Comparison of ENCODE assay signal across 1 cellular context in genomic region chr7:30625283-30625682, GRCh38.
TF ChIP-seq lines count a peak whose summit lies in the region.

No MANE protein-coding gene starts in this region.

TF ChIP-seq in H1, 55 proteins besides CTCF, POLR2A, EP300 and RAD21:
- TF ChIP-seq SRF (IDR thresholded peaks at IDR 0.05; ENCODE audit: low read depth, low read length), result no peak
- no peak for TF ChIP-seq KDM4A (IDR thresholded peaks at IDR 0.05; ENCODE audit: low read depth, low read length, severe bottlenecking)
- TF ChIP-seq TEAD4 (IDR thresholded peaks at IDR 0.05; ENCODE audit: low read depth, low read length), result no peak
- no peak for TF ChIP-seq SP1 (IDR thresholded peaks at IDR 0.05; ENCODE audit: low read depth, low read length)
- TF ChIP-seq JUN (IDR thresholded peaks at IDR 0.05; ENCODE audit: low read depth, low read length), result no peak
- TF ChIP-seq EZH2 (IDR thresholded peaks at IDR 0.05; ENCODE audit: low read depth, low read length, severe bottlenecking), result no peak
- no peak for TF ChIP-seq POLR2AphosphoS5 (IDR thresholded peaks at IDR 0.05; ENCODE audit: low read depth, low read length)
- TF ChIP-seq BCL11A (IDR thresholded peaks at IDR 0.05; ENCODE audit: low read depth in 2 of 2, low read length in 2 of 2), result no peak
- no peak for TF ChIP-seq NANOG (IDR thresholded peaks at IDR 0.05; ENCODE audit: insufficient read depth, low read depth, low read length, poor library complexity, severe bottlenecking)
- TF ChIP-seq SIX5 (IDR thresholded peaks at IDR 0.05; ENCODE audit: low read depth, low read length), result no peak
- no peak for TF ChIP-seq TBP (IDR thresholded peaks at IDR 0.05; ENCODE audit: low read depth, low read length)
- no peak for TF ChIP-seq CREB1 (IDR thresholded peaks at IDR 0.05)
- no peak for TF ChIP-seq CHD7 (IDR thresholded peaks at IDR 0.05; ENCODE audit: insufficient replicate concordance, low read length)
- no peak for TF ChIP-seq MAX (IDR thresholded peaks at IDR 0.05)
- no peak for TF ChIP-seq ATF3 (IDR thresholded peaks at IDR 0.05; ENCODE audit: insufficient read depth, low read depth, low read length)
- no peak for TF ChIP-seq SP2 (IDR thresholded peaks at IDR 0.05; ENCODE audit: low read length)
- TF ChIP-seq E2F6 (IDR thresholded peaks at IDR 0.05), result no peak
- TF ChIP-seq BRCA1 (IDR thresholded peaks at IDR 0.05; ENCODE audit: low read depth, low read length), result no peak
